ENCODE assay signal across 8 cellular contexts in the genomic region with DNA sequence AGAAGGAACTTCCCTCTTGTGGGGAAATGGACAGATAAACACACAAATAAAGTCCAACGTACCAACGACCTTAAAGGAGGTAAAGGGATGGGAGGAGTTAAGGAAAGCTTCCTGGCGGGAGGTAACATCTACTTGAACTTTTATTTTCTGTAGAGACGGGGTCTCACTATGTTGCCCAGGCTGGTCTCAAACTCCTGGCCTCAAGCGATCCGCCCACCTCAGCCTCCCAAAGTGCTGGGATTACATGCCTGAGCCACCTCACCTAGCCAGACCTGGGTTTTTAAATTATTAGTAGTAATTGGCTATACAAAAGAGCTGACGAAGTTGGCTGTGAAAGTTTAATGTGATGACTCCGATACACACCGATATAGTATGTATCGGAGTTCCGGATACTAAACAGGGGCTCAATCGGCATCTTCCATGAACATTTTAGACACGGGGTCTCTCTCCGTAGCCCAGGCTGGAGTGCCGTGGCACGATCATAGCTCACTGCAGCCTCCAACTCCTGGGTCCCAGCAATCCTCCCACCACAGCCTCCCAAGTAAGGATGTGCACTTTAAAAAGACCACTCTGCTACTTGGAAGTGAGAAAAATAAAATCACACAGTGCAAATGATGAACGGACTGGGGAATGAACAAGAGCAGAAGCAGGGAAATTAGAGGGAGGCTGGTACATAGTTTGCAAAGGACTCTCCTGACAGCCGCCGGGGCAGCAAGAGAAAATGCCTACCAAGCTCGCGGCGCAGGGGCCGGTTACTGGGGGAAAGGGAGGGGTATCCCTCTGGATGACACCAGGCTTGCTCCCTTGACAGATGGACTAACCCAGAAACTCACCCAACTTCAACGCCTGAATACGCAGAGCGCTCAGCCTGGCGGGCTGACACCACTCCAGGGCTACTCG. TPM values are rescaled to one million over a fixed set of nuclear protein-coding genes. Genes with fewer than 3 reads are reported as not detected.
DNase-seq lines count a peak whose midpoint lies in the region; ATAC-seq and TF ChIP-seq lines count a peak whose summit lies in the region.

No MANE protein-coding gene starts in this region.

- H3K4me1 ChIP-seq in adrenal gland (replicated peaks in 1 of 2) (peaks cover 16 to 33% of the 10 kb centered on the region in 2 donors), right lobe of liver (peaks cover 0 to 16% (median 8%) of the 10 kb centered on the region in 4 donors), upper lobe of left lung (peaks cover 12 to 42% (median 21%) of the 10 kb centered on the region in 4 donors)

- TF ChIP-seq POLR2A in adrenal gland (IDR thresholded peaks at IDR 0.05) (peak; percentile 14 to 79), right lobe of liver (IDR thresholded peaks at IDR 0.05) (no peak), upper lobe of left lung (IDR thresholded peaks at IDR 0.05) (no peak)

- no peaks in the 10 kb centered on the region for H3K27me3 ChIP-seq in adrenal gland
- no peaks in the 10 kb centered on the region for H3K27me3 ChIP-seq in right lobe of liver
- H3K27me3 ChIP-seq in upper lobe of left lung: no peaks in the 10 kb centered on the region

- H3K36me3 ChIP-seq in adrenal gland (replicated peaks in 1 of 2) (peaks cover 0 to 21% of the 10 kb centered on the region in 2 donors), right lobe of liver (peaks cover 0 to 34% (median 8%) of the 10 kb centered on the region in 4 donors), upper lobe of left lung (peaks cover 9 to 23% (median 16%) of the 10 kb centered on the region in 4 donors)

- H3K4me3 ChIP-seq in adrenal gland (peak overlapping the region in 3 of 4 donors; percentile 30 to 99 (median 36)), right lobe of liver (peak overlapping the region; percentile 58 to 69 (median 68)), upper lobe of left lung (peak overlapping the region; percentile 21 to 86 (median 70))

- intact Hi-C loops in activated naive CD4-positive, alpha-beta T cell treated with anti-CD3 and anti-CD28 coated beads for 36 hours (cut with micrococcal nuclease): loop anchor here (1.0 kb wide), 4 partner anchors 22 to 727 kb away; partner anchors contain the start of genes ABHD11, BAZ1B and TBL2
- intact Hi-C loops in adrenal gland (cut with DNase I): no loop called here
- intact Hi-C loops in right lobe of liver (cut with DNase I): loop anchor here (5.0 kb wide), 1 partner anchor 34 kb away; the partner anchor contains the start of gene BAZ1B (in 2 of the 2)

- H3K27ac ChIP-seq in adrenal gland (peak overlapping the region in 4 of 5 donors; percentile 73 to 100 (median 99)), right lobe of liver (peak overlapping the region; percentile 52 to 97 (median 57)), upper lobe of left lung (peak overlapping the region; percentile 95 to 100 (median 100))

- H3K27ac Mint-ChIP-seq in activated naive CD4-positive, alpha-beta T cell treated with anti-CD3 and anti-CD28 coated beads for 36 hours: peak overlapping the region; percentile 81

- no peaks in the 10 kb centered on the region for H3K9me3 Mint-ChIP-seq in activated naive CD4-positive, alpha-beta T cell treated with anti-CD3 and anti-CD28 coated beads for 36 hours

- no peaks in the 10 kb centered on the region for H3K27me3 Mint-ChIP-seq in activated naive CD4-positive, alpha-beta T cell treated with anti-CD3 and anti-CD28 coated beads for 36 hours (ENCODE audit: low read depth)

- peaks cover 41% of the 10 kb centered on the region for H3K4me1 Mint-ChIP-seq in activated naive CD4-positive, alpha-beta T cell treated with anti-CD3 and anti-CD28 coated beads for 36 hours (ENCODE audit: low read depth)

- peak overlapping the region; percentile 86 for H3K4me3 Mint-ChIP-seq in activated naive CD4-positive, alpha-beta T cell treated with anti-CD3 and anti-CD28 coated beads for 36 hours

- no peak for DNase-seq in activated naive CD4-positive, alpha-beta T cell treated with anti-CD3 and anti-CD28 coated beads for 36 hours
- DNase-seq in activated naive CD4-positive, alpha-beta T cell treated with Interleukin-2 at 50 U/mL for 16 hours: no peak
- DNase-seq in adrenal gland: no peak
- DNase-seq in right lobe of liver: no peak
- DNase-seq in upper lobe of left lung: no peak
- no peak for DNase-seq in globus pallidus (ENCODE audit: low spot score)
- no peak for DNase-seq in CD1c-positive myeloid dendritic cell (ENCODE audit: extremely low spot score)

- TF ChIP-seq CTCF in adrenal gland (IDR thresholded peaks at IDR 0.05): no peak
- TF ChIP-seq CTCF in right lobe of liver (IDR thresholded peaks at IDR 0.05): no peak
- TF ChIP-seq CTCF in upper lobe of left lung (IDR thresholded peaks at IDR 0.05): no peak

- CTCF ChIA-PET in activated naive CD4-positive, alpha-beta T cell treated with anti-CD3 and anti-CD28 coated beads for 36 hours (lab: Charles Lee): no interaction called here

- H3K9me3 ChIP-seq in adrenal gland (replicated peaks in 1 of 3) (no peaks in the 10 kb centered on the region), right lobe of liver (no peaks in the 10 kb centered on the region), upper lobe of left lung (no peaks in the 10 kb centered on the region)

- TF ChIP-seq EP300 in upper lobe of left lung (IDR thresholded peaks at IDR 0.05): no peak

- H3K36me3 Mint-ChIP-seq in activated naive CD4-positive, alpha-beta T cell treated with anti-CD3 and anti-CD28 coated beads for 36 hours (ENCODE audit: low read depth): peaks cover 11% of the 10 kb centered on the region

- 13 to 16% (median 14%) methylated on average over 21 to 28 of the region's 28 CpGs for WGBS in adrenal gland, 4 donors
- 25% methylated on average over 22 of the region's 28 CpGs for WGBS in right lobe of liver (ENCODE audit: insufficient coverage, low coverage, low lambda C conversion rate, missing lambda C conversion rate)
- WGBS in upper lobe of left lung, 2 donors: 19 to 24% methylated on average over 24 to 28 of the region's 28 CpGs

- no peak for ATAC-seq in right lobe of liver
- no peak for ATAC-seq in upper lobe of left lung (ENCODE audit: low FRiP score in 2 of 2)
- ATAC-seq in HG03159 (IDR thresholded peaks at IDR 0.05; ENCODE audit: unreplicated experiment): no peak

RNA-seq across cellular contexts. Expression of gene BCL7B, which starts 1.0 kb away (rescaled TPM):
- total RNA-seq in activated naive CD4-positive, alpha-beta T cell treated with anti-CD3 and anti-CD28 coated beads for 36 hours: 10 to 100 TPM; 38.5 to 44.1 TPM
- total RNA-seq in adrenal gland (10 to 100 TPM; 48.7 to 97.9 (median 66.6) TPM), right lobe of liver (10 to 100 TPM; 19.3 to 45.6 (median 21.3) TPM), upper lobe of left lung (10 to 100 TPM; 50.3 to 95.9 (median 62.5) TPM)
- 10 to 100 TPM; 76.1 to 87.2 (median 77.7) TPM for polyA plus RNA-seq in adrenal gland

RNA-seq across cellular contexts. Expression of gene TBL2, which starts 21.9 kb away (rescaled TPM):
- total RNA-seq in activated naive CD4-positive, alpha-beta T cell treated with anti-CD3 and anti-CD28 coated beads for 36 hours: 10 to 100 TPM; 21.5 to 23.6 TPM
- total RNA-seq in adrenal gland (100 to 1,000 TPM in 1 of 8 donors, 10 to 100 TPM in 7; 29.5 to 136 (median 55.2) TPM), right lobe of liver (10 to 100 TPM; 12.3 to 31.1 (median 16.6) TPM), upper lobe of left lung (10 to 100 TPM; 15.7 to 52.9 (median 30.7) TPM)
- polyA plus RNA-seq in adrenal gland: 10 to 100 TPM; 14.2 to 47.5 (median 15.3) TPM

RNA-seq across cellular contexts. Expression of gene BAZ1B, which starts 34.4 kb away (rescaled TPM):
- 10 to 100 TPM; 67.6 to 69.9 TPM for total RNA-seq in activated naive CD4-positive, alpha-beta T cell treated with anti-CD3 and anti-CD28 coated beads for 36 hours
- total RNA-seq in adrenal gland: 10 to 100 TPM; 41.8 to 65.5 (median 46.1) TPM
- polyA plus RNA-seq in adrenal gland: 10 to 100 TPM; 14.5 to 49.4 (median 27.7) TPM
- 10 to 100 TPM; 19.3 to 26.2 (median 25.0) TPM for total RNA-seq in right lobe of liver
- total RNA-seq in upper lobe of left lung: 10 to 100 TPM; 45.8 to 71.4 (median 56.0) TPM

Comparison
In these comparisons a context has a peak if more than half of its experiments do, and no peak if none do; other contexts are left out.
1. POLR2A ChIP-seq: peak in adrenal gland (2 of 2); none in right lobe of liver (single experiment) and upper lobe of left lung (0 of 4).
2. intact Hi-C loops: an anchor here in activated naive CD4-positive, alpha-beta T cell treated with anti-CD3 and anti-CD28 coated beads for 36 hours (1.0 kb wide) and right lobe of liver (5.0 kb wide); none called in adrenal gland.
3. Peak in every context shown above with its lines, with median percentiles within 50 percentile points of each other: H3K27ac ChIP-seq and H3K4me3 ChIP-seq.